ENCODE assay signal across 15 cellular contexts in the genomic region with DNA sequence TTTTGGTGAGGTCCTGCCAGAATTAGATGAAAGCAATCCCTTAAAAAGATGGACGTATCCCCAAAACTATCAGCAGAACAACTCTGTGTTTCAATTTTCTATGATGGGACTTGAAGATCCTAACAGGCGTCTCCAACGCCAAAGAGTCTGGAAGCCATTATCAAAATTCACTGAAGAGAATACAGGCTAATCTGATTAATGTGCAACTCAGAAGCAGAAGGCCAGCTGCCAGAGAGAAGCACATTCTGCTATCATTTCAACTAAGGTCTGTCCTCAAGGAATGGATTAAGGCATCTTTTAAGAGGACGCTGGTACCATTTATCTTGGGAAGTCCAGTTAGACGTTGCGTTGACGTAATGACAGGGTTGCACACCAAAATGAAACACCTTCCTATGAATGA.
A peak's percentile ranks its signal among the peaks of the same experiment; 100 is the strongest.
DNase-seq lines count a peak whose midpoint lies in the region; ATAC-seq and TF ChIP-seq lines count a peak whose summit lies in the region.
"Had no signal": no experiment of that assay in that cellular context is flagged by ENCODE, and none has a peak within 500 bp of the region (broad histone marks: within the 10 kb centered on the region; RNA-seq: fewer than 3 reads in every experiment).

No MANE protein-coding gene starts in this region.

- no peak overlapping the region for H3K4me3 ChIP-seq in Caco-2 (ENCODE audit: low read depth, low read length)
- H3K4me3 ChIP-seq: GM23248 had no signal

- CTCF ChIA-PET in Caco-2 (lab: Charles Lee), result no interaction called here

- no peaks in the 10 kb centered on the region for H3K27me3 ChIP-seq in Caco-2 (replicated peaks; ENCODE audit: control insufficient read depth, insufficient read depth, low read length)

- H3K27me3 Mint-ChIP-seq in Caco-2 (ENCODE audit: insufficient read depth, unreplicated experiment), result no peaks in the 10 kb centered on the region
- H3K27me3 Mint-ChIP-seq: CD4-positive, alpha-beta T cell had no signal

- ATAC-seq in SK-N-SH treated with all-trans-retinoic acid at 6 μM for 48 hours (no peak), GM21717 (IDR thresholded peaks at IDR 0.05; ENCODE audit: unreplicated experiment) (no peak)
- ATAC-seq in stimulated activated naive CD8-positive, alpha-beta T cell treated with anti-CD3 and anti-CD28 coated beads, Interleukin-15, Interleukin-2, amounts not matched to agents 100 U/mL and 50 U/mL, for 24 hours, result no peak
- ATAC-seq: HCT116, HepG2 had no signal

- H3K4me1 Mint-ChIP-seq in Caco-2 (ENCODE audit: low read depth, unreplicated experiment), result peaks cover 12% of the 10 kb centered on the region

- POLR2A ChIA-PET in Caco-2 (lab: Charles Lee), result no interaction called here

- H3K27ac ChIP-seq in temporal lobe (ENCODE audit: low read depth, low read length), result peak overlapping the region; percentile 36
- H3K27ac ChIP-seq: GM23248 had no signal

- H3K27ac Mint-ChIP-seq in Caco-2 (ENCODE audit: unreplicated experiment), result no peak overlapping the region
- H3K27ac Mint-ChIP-seq: CD4-positive, alpha-beta T cell had no signal

- no peaks in the 10 kb centered on the region for H3K9me3 ChIP-seq in Caco-2

- no peaks in the 10 kb centered on the region for H3K4me1 ChIP-seq in Caco-2

- TF ChIP-seq CTCF in Caco-2 (IDR thresholded peaks at IDR 0.05; ENCODE audit: insufficient read depth in 1 of 2, low read depth in 1 of 2, low read length in 1 of 2, severe bottlenecking in 1 of 2, unreplicated experiment in 1 of 2), result no peak

- BruUV-seq in Caco-2 (replicated peaks; lab: Mats Ljungman, UMichigan), result TSS peak; percentile 27

- peaks cover 95% of the 10 kb centered on the region for H3K36me3 Mint-ChIP-seq in Caco-2 (ENCODE audit: insufficient read depth, unreplicated experiment)

- no peaks in the 10 kb centered on the region for H3K9me3 Mint-ChIP-seq in Caco-2 (ENCODE audit: unreplicated experiment)
- H3K9me3 Mint-ChIP-seq: CD4-positive, alpha-beta T cell had no signal

- intact Hi-C loops in Caco-2 (cut with micrococcal nuclease; ENCODE audit: unreplicated experiment), result no loop called here

- no peak overlapping the region for H3K4me3 Mint-ChIP-seq in Caco-2 (ENCODE audit: unreplicated experiment)
- H3K4me3 Mint-ChIP-seq: CD4-positive, alpha-beta T cell had no signal

- DNase-seq in Caco-2 (no peak), NCI-H524 treated with DMSO at 0.1 percent for 48 hours (lab: John Stamatoyannopoulos, UW) (peak; percentile 4), mucosa of gallbladder (ENCODE audit: low spot score) (no peak)
- DNase-seq in stimulated activated naive CD8-positive, alpha-beta T cell treated with anti-CD3 and anti-CD28 coated beads, Interleukin-15, Interleukin-2, amounts not matched to agents 100 U/mL and 50 U/mL, for 24 hours, result no peak
- DNase-seq: ACHN; C1 segment of cervical spinal cord; CD4-positive, alpha-beta T cell; DND-41; GDM1; GM23248 had no signal

- H3K36me3 ChIP-seq in Caco-2 (ENCODE audit: control insufficient read depth, insufficient read depth, low read length), result peaks cover 4% of the 10 kb centered on the region; the same call in 1 of the 2 replicates

TF ChIP-seq in SK-N-SH treated with all-trans-retinoic acid at 6 μM for 48 hours, 23 proteins besides CTCF, POLR2A, EP300 and RAD21:
- TF ChIP-seq ISL1 (CRISPR knock-in tag; IDR thresholded peaks at IDR 0.05) (peak; percentile 46), SNAI2 (CRISPR knock-in tag; IDR thresholded peaks at IDR 0.05) (peak; percentile 23; the same call in 1 of the 2 replicates), ZNF565 (CRISPR knock-in tag; conservative IDR thresholded peaks at IDR 0.05; ENCODE audit: low read depth) (no peak), TCF4 (CRISPR knock-in tag; IDR thresholded peaks at IDR 0.05; ENCODE audit: borderline replicate concordance) (peak; percentile 79), BACH2 (CRISPR knock-in tag; IDR thresholded peaks at IDR 0.05; ENCODE audit: borderline replicate concordance) (no peak)
- TF ChIP-seq, protein P1, sequence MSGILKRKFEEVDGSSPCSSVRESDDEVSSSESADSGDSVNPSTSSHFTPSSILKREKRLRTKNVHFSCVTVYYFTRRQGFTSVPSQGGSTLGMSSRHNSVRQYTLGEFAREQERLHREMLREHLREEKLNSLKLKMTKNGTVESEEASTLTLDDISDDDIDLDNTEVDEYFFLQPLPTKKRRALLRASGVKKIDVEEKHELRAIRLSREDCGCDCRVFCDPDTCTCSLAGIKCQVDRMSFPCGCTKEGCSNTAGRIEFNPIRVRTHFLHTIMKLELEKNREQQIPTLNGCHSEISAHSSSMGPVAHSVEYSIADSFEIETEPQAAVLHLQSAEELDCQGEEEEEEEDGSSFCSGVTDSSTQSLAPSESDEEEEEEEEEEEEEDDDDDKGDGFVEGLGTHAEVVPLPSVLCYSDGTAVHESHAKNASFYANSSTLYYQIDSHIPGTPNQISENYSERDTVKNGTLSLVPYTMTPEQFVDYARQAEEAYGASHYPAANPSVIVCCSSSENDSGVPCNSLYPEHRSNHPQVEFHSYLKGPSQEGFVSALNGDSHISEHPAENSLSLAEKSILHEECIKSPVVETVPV (CRISPR knock-in tag; IDR thresholded peaks at IDR 0.05), result no peak
